Comparison of ENCODE assay signal across 27 cellular contexts in the genomic region with DNA sequence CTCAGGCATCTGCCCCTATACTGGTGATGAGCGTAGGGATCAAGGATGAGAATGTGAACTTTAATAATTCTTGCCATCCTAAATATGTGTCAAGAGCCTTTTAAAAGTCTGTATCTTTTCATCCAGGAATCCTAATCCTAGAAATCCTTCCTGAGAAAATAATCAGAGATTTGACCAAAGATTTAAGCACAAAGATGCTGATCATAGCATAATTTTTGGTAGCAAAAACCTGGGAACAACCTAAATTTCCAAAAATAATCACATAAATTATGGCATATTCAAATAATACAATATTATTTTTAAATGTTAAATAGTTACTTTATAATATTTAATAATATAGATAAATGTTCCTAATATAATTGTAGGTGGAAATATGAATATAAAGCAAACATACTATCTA.
"Had no signal": no experiment of that assay in that cellular context is flagged by ENCODE, and none has a peak within 500 bp of the region (broad histone marks: within the 10 kb centered on the region; RNA-seq: fewer than 3 reads in every experiment).

No MANE protein-coding gene starts in this region.

- ATAC-seq: natural killer cell; right cardiac atrium; stimulated activated memory B cell treated with anti-CD40 and anti-IgM and Interleukin-4, amounts not matched to agents 10 μg/mL and 1 μg/mL and 100 μg/mL, for 72 hours; stimulated activated naive CD8-positive, alpha-beta T cell treated with anti-CD3 and anti-CD28 coated beads, Interleukin-15, amount 100 ng/mL, for 72 hours had no signal

- H3K36me3 Mint-ChIP-seq: type B pancreatic cell had no signal

- H3K27me3 ChIP-seq: hepatocyte, neural progenitor cell, neutrophil, sigmoid colon, spleen, tibial nerve, uterus had no signal

- FAIRE-seq: small intestine had no signal

- H3K4me1 Mint-ChIP-seq: mesothelial cell of epicardium; naive B cell; nephron progenitor cell; stimulated activated memory B cell treated with anti-CD40 and anti-IgM and Interleukin-4, amounts not matched to agents 10 μg/mL and 1 μg/mL and 100 μg/mL, for 72 hours; stimulated activated naive CD8-positive, alpha-beta T cell treated with anti-CD3 and anti-CD28 coated beads, Interleukin-15, amount 100 ng/mL, for 72 hours had no signal

- H3K9me3 Mint-ChIP-seq: nephron progenitor cell, neural progenitor cell, type B pancreatic cell had no signal

- H3K36me3 ChIP-seq: left ventricle myocardium inferior, neural progenitor cell, neutrophil, uterus had no signal

- H3K9me3 ChIP-seq: left ventricle myocardium inferior, neutrophil, sigmoid colon, uterus had no signal

- H3K27ac Mint-ChIP-seq: mesothelial cell of epicardium; naive B cell; natural killer cell; nephron progenitor cell; neural progenitor cell; progenitor cell of endocrine pancreas; stimulated activated memory B cell treated with anti-CD40 and anti-IgM and Interleukin-4, amounts not matched to agents 10 μg/mL and 1 μg/mL and 100 μg/mL, for 72 hours; stimulated activated naive CD8-positive, alpha-beta T cell treated with anti-CD3 and anti-CD28 coated beads, Interleukin-15, amount 100 ng/mL, for 72 hours; type B pancreatic cell had no signal

- H3K27me3 Mint-ChIP-seq: naive B cell; progenitor cell of endocrine pancreas; stimulated activated memory B cell treated with anti-CD40 and anti-IgM and Interleukin-4, amounts not matched to agents 10 μg/mL and 1 μg/mL and 100 μg/mL, for 72 hours; stimulated activated naive CD8-positive, alpha-beta T cell treated with anti-CD3 and anti-CD28 coated beads, Interleukin-15, amount 100 ng/mL, for 72 hours; type B pancreatic cell had no signal

- H3K4me3 Mint-ChIP-seq: mesothelial cell of epicardium; naive B cell; natural killer cell; nephron progenitor cell; neural progenitor cell; stimulated activated memory B cell treated with anti-CD40 and anti-IgM and Interleukin-4, amounts not matched to agents 10 μg/mL and 1 μg/mL and 100 μg/mL, for 72 hours; stimulated activated naive CD8-positive, alpha-beta T cell treated with anti-CD3 and anti-CD28 coated beads, Interleukin-15, amount 100 ng/mL, for 72 hours; type B pancreatic cell had no signal

- H3K4me1 ChIP-seq: neural progenitor cell, sigmoid colon, spleen, tibial nerve, uterus had no signal

- H3K4me3 ChIP-seq: hepatocyte, left ventricle myocardium inferior, lung, neural progenitor cell, sigmoid colon, spleen, tibial nerve, uterus had no signal

- H3K27ac ChIP-seq: hepatocyte, left ventricle myocardium inferior, neural progenitor cell, neutrophil, sigmoid colon, spleen, tibial nerve, uterus had no signal

- DNase-seq: islet precursor cell; left ventricle myocardium inferior; mesendoderm; naive B cell; natural killer cell; nephron progenitor cell; occipital lobe; retina; right cardiac atrium; sigmoid colon; small intestine; spleen; stimulated activated CD4-positive, alpha-beta T cell treated with anti-CD3 and anti-CD28 coated beads, Interleukin-4, amount 100 ng/mL, for 24 hours; stimulated activated CD8-positive, alpha-beta memory T cell treated with anti-CD3 and anti-CD28 coated beads, Interleukin-4, amount 100 ng/mL, for 48 hours; stimulated activated naive CD4-positive, alpha-beta T cell treated with Interleukin-2 at 50 U/mL for 16 hours; stimulated activated naive CD8-positive, alpha-beta T cell treated with anti-CD3 and anti-CD28 coated beads, Interleukin-15, amount 100 ng/mL, for 72 hours; substantia nigra; uterus had no signal
